Comparison of ENCODE assay signal across 14 cellular contexts in the genomic region with DNA sequence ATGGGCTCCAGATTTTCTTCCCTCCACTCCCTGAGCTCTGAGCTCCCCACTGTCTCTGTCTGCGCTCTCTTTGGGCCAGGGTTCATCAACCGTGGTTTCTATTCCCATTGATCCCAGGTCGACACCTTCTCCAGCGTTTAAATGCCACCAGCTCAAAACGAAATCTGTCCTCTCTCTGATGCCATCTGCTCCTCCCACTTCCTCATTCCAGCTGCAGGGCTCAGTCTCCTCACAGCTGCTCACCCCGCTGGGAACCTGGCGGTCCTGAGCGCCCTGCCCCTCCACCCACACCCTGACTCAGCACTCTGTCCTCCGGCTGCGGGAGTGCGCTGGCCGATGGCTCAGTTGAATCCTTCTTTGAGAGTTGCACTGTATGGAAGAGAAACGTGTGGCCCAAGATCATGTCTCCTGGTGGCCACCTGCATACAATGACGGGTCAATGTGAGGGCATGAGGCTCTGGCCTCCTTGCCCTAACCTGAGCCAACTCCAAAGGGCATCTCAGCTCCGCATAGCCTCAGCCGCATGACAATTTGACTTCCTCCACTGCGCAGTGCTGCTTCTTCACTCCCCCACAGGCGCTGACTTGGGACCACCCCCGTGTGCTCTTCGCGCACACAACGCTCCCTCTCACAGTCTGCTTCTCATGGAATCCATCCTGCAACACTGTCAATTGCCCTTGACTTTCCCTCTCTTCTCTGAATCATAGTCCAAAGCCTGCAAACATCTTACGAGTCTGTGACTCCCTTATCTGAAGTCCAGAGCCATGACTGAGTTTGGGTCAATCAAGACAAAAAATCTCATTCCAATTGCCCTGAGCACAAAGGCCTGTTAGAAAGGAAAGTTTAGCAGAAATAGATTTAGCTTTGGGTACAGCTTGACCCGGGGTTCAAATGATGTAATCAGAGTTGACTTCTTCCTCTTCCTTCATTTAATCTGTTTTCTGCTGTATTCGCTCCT.
DNase-seq lines count a peak whose midpoint lies in the region; ATAC-seq and TF ChIP-seq lines count a peak whose summit lies in the region.
"Had no signal": no experiment of that assay in that cellular context is flagged by ENCODE, and none has a peak within 500 bp of the region (broad histone marks: within the 10 kb centered on the region; RNA-seq: fewer than 3 reads in every experiment).

No MANE protein-coding gene starts in this region.

- peak; percentile 32 for ATAC-seq in omental fat pad (ENCODE audit: low FRiP score)
- ATAC-seq in GM18505 (IDR thresholded peaks at IDR 0.05; ENCODE audit: unreplicated experiment) = no peak
- ATAC-seq: activated CD8-positive, alpha-beta memory T cell treated with anti-CD3 and anti-CD28 coated beads, Interleukin-2, amount 10 ng/mL, durations not matched to agents 7 days and 5 days had no signal

- H3K27me3 Mint-ChIP-seq in endothelial cell (ENCODE audit: unreplicated experiment) = peaks cover 10% of the 10 kb centered on the region
- H3K27me3 Mint-ChIP-seq in activated naive CD4-positive, alpha-beta T cell treated with anti-CD3 and anti-CD28 coated beads, Interleukin-2, amount 10 ng/mL, durations not matched to agents 7 days and 5 days = peaks cover 25% of the 10 kb centered on the region
- H3K27me3 Mint-ChIP-seq: activated naive CD4-positive, alpha-beta T cell treated with anti-CD3 and anti-CD28 coated beads, Interleukin-2, amount 50 U/mL, for 24 hours had no signal

- no peak overlapping the region for H3K27ac Mint-ChIP-seq in endothelial cell (ENCODE audit: unreplicated experiment)
- H3K27ac Mint-ChIP-seq in activated naive CD4-positive, alpha-beta T cell treated with anti-CD3 and anti-CD28 coated beads, Interleukin-2, amount 10 ng/mL, durations not matched to agents 7 days and 5 days = no peak overlapping the region
- H3K27ac Mint-ChIP-seq: activated CD8-positive, alpha-beta memory T cell treated with anti-CD3 and anti-CD28 coated beads, Interleukin-2, amount 10 ng/mL, durations not matched to agents 7 days and 5 days; activated naive CD4-positive, alpha-beta T cell treated with anti-CD3 and anti-CD28 coated beads, Interleukin-2, amount 50 U/mL, for 24 hours had no signal

- CTCF ChIA-PET in activated naive CD4-positive, alpha-beta T cell treated with anti-CD3 and anti-CD28 coated beads, Interleukin-2, amount 10 ng/mL, durations not matched to agents 7 days and 5 days (lab: Charles Lee) = no interaction called here

- DNase-seq in Daoy (ENCODE audit: low read depth) (peak; percentile 21), NOMO-1 treated with dmso at 0.1 percent for 144 hours (lab: John Stamatoyannopoulos, UW; ENCODE audit: unreplicated experiment) (peak; percentile 43), endothelial cell (ENCODE audit: low spot score) (no peak), omental fat pad (ENCODE audit: low spot score) (no peak), dermis blood vessel endothelial cell (no peak), putamen (ENCODE audit: low spot score) (no peak)
- no peak for DNase-seq in activated naive CD4-positive, alpha-beta T cell treated with anti-CD3 and anti-CD28 coated beads, Interleukin-2, amount 10 ng/mL, durations not matched to agents 7 days and 5 days
- DNase-seq: activated CD8-positive, alpha-beta memory T cell treated with anti-CD3 and anti-CD28 coated beads, Interleukin-2, amount 10 ng/mL, durations not matched to agents 7 days and 5 days; esophagus squamous epithelium; hippocampal formation; lower lobe of right lung; NCI-H2029 had no signal

- H3K4me3 Mint-ChIP-seq in endothelial cell (ENCODE audit: unreplicated experiment) = peak overlapping the region; percentile 35
- H3K4me3 Mint-ChIP-seq in activated naive CD4-positive, alpha-beta T cell treated with anti-CD3 and anti-CD28 coated beads, Interleukin-2, amount 10 ng/mL, durations not matched to agents 7 days and 5 days = no peak overlapping the region
- H3K4me3 Mint-ChIP-seq: activated CD8-positive, alpha-beta memory T cell treated with anti-CD3 and anti-CD28 coated beads, Interleukin-2, amount 10 ng/mL, durations not matched to agents 7 days and 5 days; activated naive CD4-positive, alpha-beta T cell treated with anti-CD3 and anti-CD28 coated beads, Interleukin-2, amount 50 U/mL, for 24 hours had no signal

- no peaks in the 10 kb centered on the region for H3K9me3 Mint-ChIP-seq in endothelial cell (ENCODE audit: unreplicated experiment)
- H3K9me3 Mint-ChIP-seq in activated naive CD4-positive, alpha-beta T cell treated with anti-CD3 and anti-CD28 coated beads, Interleukin-2, amount 10 ng/mL, durations not matched to agents 7 days and 5 days = peaks cover 11% of the 10 kb centered on the region
- H3K9me3 Mint-ChIP-seq: activated naive CD4-positive, alpha-beta T cell treated with anti-CD3 and anti-CD28 coated beads, Interleukin-2, amount 50 U/mL, for 24 hours had no signal

- no peak for TF ChIP-seq POLR2A in GM18505 (IDR thresholded peaks at IDR 0.05; ENCODE audit: borderline replicate concordance, extremely low read depth, insufficient read depth, insufficient read length)

- peaks cover 20% of the 10 kb centered on the region for H3K36me3 Mint-ChIP-seq in endothelial cell (ENCODE audit: low read depth, unreplicated experiment)
- no peaks in the 10 kb centered on the region for H3K36me3 Mint-ChIP-seq in activated naive CD4-positive, alpha-beta T cell treated with anti-CD3 and anti-CD28 coated beads, Interleukin-2, amount 10 ng/mL, durations not matched to agents 7 days and 5 days
- H3K36me3 Mint-ChIP-seq: activated CD8-positive, alpha-beta memory T cell treated with anti-CD3 and anti-CD28 coated beads, Interleukin-2, amount 10 ng/mL, durations not matched to agents 7 days and 5 days had no signal

- H3K4me1 Mint-ChIP-seq in endothelial cell (ENCODE audit: unreplicated experiment) = no peaks in the 10 kb centered on the region
- no peaks in the 10 kb centered on the region for H3K4me1 Mint-ChIP-seq in activated naive CD4-positive, alpha-beta T cell treated with anti-CD3 and anti-CD28 coated beads, Interleukin-2, amount 10 ng/mL, durations not matched to agents 7 days and 5 days

- no peak for TF ChIP-seq CTCF in endothelial cell (IDR thresholded peaks at IDR 0.05; ENCODE audit: unreplicated experiment)
- TF ChIP-seq CTCF in omental fat pad (IDR thresholded peaks at IDR 0.05) = no peak

Comparison
In these comparisons a context has a peak if more than half of its experiments do, and no peak if none do; other contexts are left out.
1. DNase-seq: peak in Daoy (single experiment) and NOMO-1 treated with dmso at 0.1 percent for 144 hours (single experiment); none in endothelial cell (single experiment), omental fat pad (single experiment), activated naive CD4-positive, alpha-beta T cell treated with anti-CD3 and anti-CD28 coated beads, Interleukin-2, amount 10 ng/mL, durations not matched to agents 7 days and 5 days (single experiment), dermis blood vessel endothelial cell (single experiment) and putamen (single experiment).